Comparison of ENCODE assay signal across 8 cellular contexts in genomic region chrX:112841820-112842157, GRCh38. TPM values are rescaled to one million over a fixed set of nuclear protein-coding genes. Genes with fewer than 3 reads are reported as not detected.
DNase-seq lines count a peak whose midpoint lies in the region; ATAC-seq and TF ChIP-seq lines count a peak whose summit lies in the region.

No MANE protein-coding gene starts in this region.

- peak overlapping the region; percentile 18 for H3K27ac Mint-ChIP-seq in chondrocyte (ENCODE audit: unreplicated experiment)
- H3K27ac Mint-ChIP-seq in naive thymus-derived CD8-positive, alpha-beta T cell, result peak overlapping the region in 8 of 10 donors; percentile 23 to 85 (median 56)

- H3K36me3 Mint-ChIP-seq in chondrocyte (ENCODE audit: low read depth), result no peaks in the 10 kb centered on the region
- no peaks in the 10 kb centered on the region for H3K36me3 Mint-ChIP-seq in naive thymus-derived CD8-positive, alpha-beta T cell

- H3K9me3 Mint-ChIP-seq in chondrocyte (ENCODE audit: low read depth), result peaks cover 3% of the 10 kb centered on the region
- H3K9me3 Mint-ChIP-seq in naive thymus-derived CD8-positive, alpha-beta T cell, result no peaks in the 10 kb centered on the region

- no peak for DNase-seq in chondrocyte (ENCODE audit: low spot score)
- no peak for DNase-seq in naive thymus-derived CD8-positive, alpha-beta T cell
- no peak for DNase-seq in NCI-H1092 (lab: John Stamatoyannopoulos, UW)
- no peak for DNase-seq in left colon
- DNase-seq in cortex of kidney (lab: John Stamatoyannopoulos, UW), result no peak

- no peaks in the 10 kb centered on the region; the same call in 1 of the 2 replicates for H3K27me3 ChIP-seq in ACC112 (ENCODE audit: insufficient read depth, low read length)

- intact Hi-C loops in left colon (cut with DNase I, micrococcal nuclease), result no loop called here

- no peak for TF ChIP-seq CTCF in chondrocyte (IDR thresholded peaks at IDR 0.05)

- ATAC-seq in HG02973 (IDR thresholded peaks at IDR 0.05; ENCODE audit: unreplicated experiment) (peak; percentile 0), HG03520 (IDR thresholded peaks at IDR 0.05; ENCODE audit: unreplicated experiment) (no peak), left colon (no peak)
- no peak for ATAC-seq in naive thymus-derived CD8-positive, alpha-beta T cell

- H3K4me1 ChIP-seq in ACC112 (ENCODE audit: control insufficient read depth, insufficient read depth, low read length, unreplicated experiment), result no peaks in the 10 kb centered on the region

- no peaks in the 10 kb centered on the region for H3K27me3 Mint-ChIP-seq in chondrocyte (ENCODE audit: low read depth)
- H3K27me3 Mint-ChIP-seq in naive thymus-derived CD8-positive, alpha-beta T cell, result no peaks in the 10 kb centered on the region

- H3K4me1 Mint-ChIP-seq in chondrocyte (ENCODE audit: low read depth), result peaks cover 17% of the 10 kb centered on the region
- H3K4me1 Mint-ChIP-seq in naive thymus-derived CD8-positive, alpha-beta T cell, result peaks cover 6 to 14% (median 12%) of the 10 kb centered on the region in 4 donors

- H3K4me3 ChIP-seq in ACC112 (ENCODE audit: low read depth, low read length), result peak overlapping the region; percentile 68; the same call in 1 of the 2 replicates

- H3K79me2 ChIP-seq in ACC112 (ENCODE audit: control insufficient read depth, insufficient read depth, low read length, unreplicated experiment), result no peaks in the 10 kb centered on the region

- POLR2A ChIA-PET in naive thymus-derived CD8-positive, alpha-beta T cell (lab: Charles Lee), result interaction anchor here (1.2 to 2.9 kb wide), 2 partner anchors 162 to 1160 kb away, joined by 6 to 9 read pairs; partner anchors contain the start of genes ALG13 and LHFPL1

- peak overlapping the region; percentile 88 for H3K4me3 Mint-ChIP-seq in chondrocyte (ENCODE audit: unreplicated experiment)
- H3K4me3 Mint-ChIP-seq in naive thymus-derived CD8-positive, alpha-beta T cell, result peak overlapping the region; percentile 68 to 95 (median 90)

- H2AFZ ChIP-seq in ACC112 (ENCODE audit: low read length, unreplicated experiment), result no peak overlapping the region

- no peak overlapping the region for H3K27ac ChIP-seq in ACC112 (ENCODE audit: low read depth, low read length)

- H3K36me3 ChIP-seq in ACC112 (ENCODE audit: insufficient read depth, low read length), result no peaks in the 10 kb centered on the region

RNA-seq across cellular contexts. Expression of gene AMOT, which starts 1.2 kb away (rescaled TPM):
- total RNA-seq in chondrocyte, result 7.1 to 9.5 TPM (median 7.9 TPM) in 3 replicates
- 1 to 10 TPM; 2.4 to 2.7 TPM for total RNA-seq in naive thymus-derived CD8-positive, alpha-beta T cell
- polyA plus RNA-seq in naive thymus-derived CD8-positive, alpha-beta T cell, result 1 to 10 TPM; 1.3 to 3.3 (median 2.4) TPM
- total RNA-seq in left colon, result 10 to 100 TPM; 16.1 to 22.3 TPM
